16 cellular contexts compared by ENCODE assay signal in the genomic region with DNA sequence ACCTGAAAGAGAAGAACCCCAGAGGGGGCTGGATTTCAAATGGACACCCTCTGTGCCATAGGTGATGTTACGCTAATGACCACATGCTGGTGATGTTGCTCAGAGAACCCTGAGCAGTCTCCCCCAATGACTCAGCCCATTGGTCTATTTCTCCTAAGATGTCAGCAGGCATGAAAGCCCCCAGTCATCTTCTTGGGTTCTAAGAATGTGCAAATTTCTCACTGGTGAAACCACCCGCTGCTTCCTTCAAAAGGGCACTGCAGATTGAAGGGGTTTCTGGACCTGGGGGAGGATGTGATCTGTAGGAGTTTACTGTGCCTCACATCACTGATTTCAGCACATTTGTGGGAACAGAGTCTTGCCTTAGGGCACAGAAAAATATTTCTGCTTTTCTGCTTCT.
DNase-seq lines count a peak whose midpoint lies in the region; ATAC-seq and TF ChIP-seq lines count a peak whose summit lies in the region.
"Had no signal": no experiment of that assay in that cellular context is flagged by ENCODE, and none has a peak within 500 bp of the region (broad histone marks: within the 10 kb centered on the region; RNA-seq: fewer than 3 reads in every experiment).

No MANE protein-coding gene starts in this region.

- POLR2A ChIA-PET in WTC11 (lab: Charles Lee): no interaction called here

- H3K27ac Mint-ChIP-seq in natural killer cell treated with Interleukin-12 subunit alpha and Interleukin-12 subunit beta and Interleukin-15 and Interleukin-18, amount 100 ng/mL, for 72 hours: no peak overlapping the region
- H3K27ac Mint-ChIP-seq in natural killer cell: no peak overlapping the region
- no peak overlapping the region for H3K27ac Mint-ChIP-seq in WTC11
- H3K27ac Mint-ChIP-seq: CD4-positive, CD25-positive, alpha-beta regulatory T cell; HFFc6; IgD-negative memory B cell had no signal

- intact Hi-C loops in natural killer cell (cut with micrococcal nuclease): no loop called here

- peaks cover 4% of the 10 kb centered on the region for H3K9me3 Mint-ChIP-seq in natural killer cell treated with Interleukin-12 subunit alpha and Interleukin-12 subunit beta and Interleukin-15 and Interleukin-18, amount 100 ng/mL, for 72 hours
- H3K9me3 Mint-ChIP-seq in natural killer cell (peaks cover 3 to 4% of the 10 kb centered on the region in 2 donors), WTC11 (peaks cover 26% of the 10 kb centered on the region)

- H3K4me1 Mint-ChIP-seq in natural killer cell treated with Interleukin-12 subunit alpha and Interleukin-12 subunit beta and Interleukin-15 and Interleukin-18, amount 100 ng/mL, for 72 hours (ENCODE audit: low read depth in 2 of 2): no peaks in the 10 kb centered on the region
- H3K4me1 Mint-ChIP-seq in natural killer cell (no peaks in the 10 kb centered on the region), WTC11 (peaks cover 15% of the 10 kb centered on the region)
- H3K4me1 Mint-ChIP-seq: CD4-positive, CD25-positive, alpha-beta regulatory T cell had no signal

- H3K27me3 Mint-ChIP-seq in natural killer cell treated with Interleukin-12 subunit alpha and Interleukin-12 subunit beta and Interleukin-15 and Interleukin-18, amount 100 ng/mL, for 72 hours: peaks cover 14 to 28% of the 10 kb centered on the region in 2 donors
- H3K27me3 Mint-ChIP-seq in natural killer cell (ENCODE audit: low read depth in 2 of 2) (peaks cover 8 to 23% of the 10 kb centered on the region in 2 donors), WTC11 (ENCODE audit: low read depth) (peaks cover 7% of the 10 kb centered on the region; the same call in 1 of the 2 replicates)
- H3K27me3 Mint-ChIP-seq: CD4-positive, CD25-positive, alpha-beta regulatory T cell had no signal

- H3K4me3 Mint-ChIP-seq in natural killer cell treated with Interleukin-12 subunit alpha and Interleukin-12 subunit beta and Interleukin-15 and Interleukin-18, amount 100 ng/mL, for 72 hours: no peak overlapping the region
- H3K4me3 Mint-ChIP-seq in natural killer cell: no peak overlapping the region
- no peak overlapping the region for H3K4me3 Mint-ChIP-seq in WTC11
- H3K4me3 Mint-ChIP-seq: CD4-positive, CD25-positive, alpha-beta regulatory T cell; HFFc6; IgD-negative memory B cell had no signal

- CTCF ChIA-PET in WTC11 (lab: Charles Lee): no interaction called here

- no peak for TF ChIP-seq CTCF in natural killer cell (IDR thresholded peaks at IDR 0.05)
- no peak for TF ChIP-seq CTCF in WTC11 (IDR thresholded peaks at IDR 0.05)

- no peak for DNase-seq in natural killer cell treated with Interleukin-12 subunit alpha and Interleukin-12 subunit beta and Interleukin-15 and Interleukin-18, amount 100 ng/mL, for 72 hours (ENCODE audit: low spot score)
- DNase-seq in natural killer cell (no peak), WTC11 (ENCODE audit: low spot score) (no peak), iPS-NIHi7 (ENCODE audit: extremely low spot score) (peak; percentile 30)
- no peak for DNase-seq in activated CD8-positive, alpha-beta memory T cell treated with anti-CD3 and anti-CD28 coated beads for 24 hours
- DNase-seq: 8988T; AML-193; CD4-positive, CD25-positive, alpha-beta regulatory T cell; DMS53; GF-D8; GOT3; HCEC 1CT; HFFc6 had no signal

- H3K36me3 Mint-ChIP-seq in natural killer cell treated with Interleukin-12 subunit alpha and Interleukin-12 subunit beta and Interleukin-15 and Interleukin-18, amount 100 ng/mL, for 72 hours: peaks cover 6% of the 10 kb centered on the region
- peaks cover 5% of the 10 kb centered on the region for H3K36me3 Mint-ChIP-seq in natural killer cell
- H3K36me3 Mint-ChIP-seq in WTC11: peaks cover 4% of the 10 kb centered on the region
- H3K36me3 Mint-ChIP-seq: CD4-positive, CD25-positive, alpha-beta regulatory T cell had no signal

- ATAC-seq in natural killer cell treated with Interleukin-12 subunit alpha and Interleukin-12 subunit beta and Interleukin-15 and Interleukin-18, amount 100 ng/mL, for 72 hours: peak; percentile 70
- no peak for ATAC-seq in natural killer cell
- peak; percentile 55 for ATAC-seq in WTC11
- ATAC-seq in HG03175 (IDR thresholded peaks at IDR 0.05; ENCODE audit: unreplicated experiment): no peak
- ATAC-seq in GM21619 (IDR thresholded peaks at IDR 0.05; ENCODE audit: unreplicated experiment): no peak

TF ChIP-seq in WTC11, 78 proteins besides CTCF, POLR2A, EP300 and RAD21:
- TF ChIP-seq FOXJ3 (CRISPR knock-in tag; IDR thresholded peaks at IDR 0.05; ENCODE audit: borderline replicate concordance): no peak
- no peak for TF ChIP-seq TEAD1 (CRISPR knock-in tag; IDR thresholded peaks at IDR 0.05)
- TF ChIP-seq ELF4 (CRISPR knock-in tag; IDR thresholded peaks at IDR 0.05; ENCODE audit: low read depth): no peak
- TF ChIP-seq NFATC4 (CRISPR knock-in tag; IDR thresholded peaks at IDR 0.05): no peak
- TF ChIP-seq RORB (CRISPR knock-in tag; IDR thresholded peaks at IDR 0.05): no peak
- no peak for TF ChIP-seq ZNF671 (CRISPR knock-in tag; IDR thresholded peaks at IDR 0.05)
- TF ChIP-seq CREM (CRISPR knock-in tag; IDR thresholded peaks at IDR 0.05): no peak
- TF ChIP-seq GTF2I (CRISPR knock-in tag; conservative IDR thresholded peaks at IDR 0.05): no peak
- no peak for TF ChIP-seq OVOL2 (CRISPR knock-in tag; IDR thresholded peaks at IDR 0.05; ENCODE audit: borderline replicate concordance)
- no peak for TF ChIP-seq ETV6 (CRISPR knock-in tag; IDR thresholded peaks at IDR 0.05)
- no peak for TF ChIP-seq TEAD4 (CRISPR knock-in tag; IDR thresholded peaks at IDR 0.05)
- no peak for TF ChIP-seq MYBL2 (CRISPR knock-in tag; IDR thresholded peaks at IDR 0.05)
- no peak for TF ChIP-seq NFYB (CRISPR knock-in tag; conservative IDR thresholded peaks at IDR 0.05; ENCODE audit: low read depth)
- no peak for TF ChIP-seq NR1H2 (CRISPR knock-in tag; IDR thresholded peaks at IDR 0.05)
- TF ChIP-seq, protein P1, sequence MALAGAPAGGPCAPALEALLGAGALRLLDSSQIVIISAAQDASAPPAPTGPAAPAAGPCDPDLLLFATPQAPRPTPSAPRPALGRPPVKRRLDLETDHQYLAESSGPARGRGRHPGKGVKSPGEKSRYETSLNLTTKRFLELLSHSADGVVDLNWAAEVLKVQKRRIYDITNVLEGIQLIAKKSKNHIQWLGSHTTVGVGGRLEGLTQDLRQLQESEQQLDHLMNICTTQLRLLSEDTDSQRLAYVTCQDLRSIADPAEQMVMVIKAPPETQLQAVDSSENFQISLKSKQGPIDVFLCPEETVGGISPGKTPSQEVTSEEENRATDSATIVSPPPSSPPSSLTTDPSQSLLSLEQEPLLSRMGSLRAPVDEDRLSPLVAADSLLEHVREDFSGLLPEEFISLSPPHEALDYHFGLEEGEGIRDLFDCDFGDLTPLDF (CRISPR knock-in tag; IDR thresholded peaks at IDR 0.05): no peak
- TF ChIP-seq, protein P2, sequence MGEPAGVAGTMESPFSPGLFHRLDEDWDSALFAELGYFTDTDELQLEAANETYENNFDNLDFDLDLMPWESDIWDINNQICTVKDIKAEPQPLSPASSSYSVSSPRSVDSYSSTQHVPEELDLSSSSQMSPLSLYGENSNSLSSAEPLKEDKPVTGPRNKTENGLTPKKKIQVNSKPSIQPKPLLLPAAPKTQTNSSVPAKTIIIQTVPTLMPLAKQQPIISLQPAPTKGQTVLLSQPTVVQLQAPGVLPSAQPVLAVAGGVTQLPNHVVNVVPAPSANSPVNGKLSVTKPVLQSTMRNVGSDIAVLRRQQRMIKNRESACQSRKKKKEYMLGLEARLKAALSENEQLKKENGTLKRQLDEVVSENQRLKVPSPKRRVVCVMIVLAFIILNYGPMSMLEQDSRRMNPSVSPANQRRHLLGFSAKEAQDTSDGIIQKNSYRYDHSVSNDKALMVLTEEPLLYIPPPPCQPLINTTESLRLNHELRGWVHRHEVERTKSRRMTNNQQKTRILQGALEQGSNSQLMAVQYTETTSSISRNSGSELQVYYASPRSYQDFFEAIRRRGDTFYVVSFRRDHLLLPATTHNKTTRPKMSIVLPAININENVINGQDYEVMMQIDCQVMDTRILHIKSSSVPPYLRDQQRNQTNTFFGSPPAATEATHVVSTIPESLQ (CRISPR knock-in tag; IDR thresholded peaks at IDR 0.05): no peak
- TF ChIP-seq, protein P3, sequence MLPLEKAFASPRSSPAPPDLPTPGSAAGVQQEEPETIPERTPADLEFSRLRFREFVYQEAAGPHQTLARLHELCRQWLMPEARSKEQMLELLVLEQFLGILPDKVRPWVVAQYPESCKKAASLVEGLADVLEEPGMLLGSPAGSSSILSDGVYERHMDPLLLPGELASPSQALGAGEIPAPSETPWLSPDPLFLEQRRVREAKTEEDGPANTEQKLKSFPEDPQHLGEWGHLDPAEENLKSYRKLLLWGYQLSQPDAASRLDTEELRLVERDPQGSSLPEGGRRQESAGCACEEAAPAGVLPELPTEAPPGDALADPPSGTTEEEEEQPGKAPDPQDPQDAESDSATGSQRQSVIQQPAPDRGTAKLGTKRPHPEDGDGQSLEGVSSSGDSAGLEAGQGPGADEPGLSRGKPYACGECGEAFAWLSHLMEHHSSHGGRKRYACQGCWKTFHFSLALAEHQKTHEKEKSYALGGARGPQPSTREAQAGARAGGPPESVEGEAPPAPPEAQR (CRISPR knock-in tag; IDR thresholded peaks at IDR 0.05): no peak
- no peak for TF ChIP-seq FOXP1 (CRISPR knock-in tag; IDR thresholded peaks at IDR 0.05; ENCODE audit: borderline replicate concordance)
- TF ChIP-seq ZNF232 (CRISPR knock-in tag; IDR thresholded peaks at IDR 0.05): no peak

Comparison
In these comparisons a context has a peak if more than half of its experiments do, and no peak if none do; other contexts are left out.
1. ATAC-seq: peak in natural killer cell treated with Interleukin-12 subunit alpha and Interleukin-12 subunit beta and Interleukin-15 and Interleukin-18, amount 100 ng/mL, for 72 hours (2 of 2) and WTC11 (single experiment); none in natural killer cell (0 of 3), HG03175 (single experiment) and GM21619 (single experiment).